In genomic region chr3:52313774-52314188, GRCh38 we compare ENCODE assay signal across 8 cellular contexts. TPM values are rescaled to one million over a fixed set of nuclear protein-coding genes. Genes with fewer than 3 reads are reported as not detected.
DNase-seq lines count a peak whose midpoint lies in the region; ATAC-seq lines count a peak whose summit lies in the region.

No MANE protein-coding gene starts in this region.

- H3K9me3 ChIP-seq in effector memory CD4-positive, alpha-beta T cell (ENCODE audit: control insufficient read depth, low read length), result no peaks in the 10 kb centered on the region

- peak; percentile 91 for ATAC-seq in GM18870 (IDR thresholded peaks at IDR 0.05; ENCODE audit: unreplicated experiment)
- ATAC-seq in HG02678 (IDR thresholded peaks at IDR 0.05; ENCODE audit: unreplicated experiment), result peak; percentile 89
- ATAC-seq in Right ventricle myocardium superior (ENCODE audit: poor library complexity), result peak; percentile 31

- no peaks in the 10 kb centered on the region for H3K36me3 ChIP-seq in effector memory CD4-positive, alpha-beta T cell (ENCODE audit: control insufficient read depth, insufficient read depth, low read length)

- no peaks in the 10 kb centered on the region for H3K27me3 ChIP-seq in effector memory CD4-positive, alpha-beta T cell (replicated peaks; ENCODE audit: control insufficient read depth, insufficient read depth, low read length, poor library complexity, severe bottlenecking)

- intact Hi-C loops in Right ventricle myocardium superior (cut with DNase I), result no loop called here

- no peaks in the 10 kb centered on the region for H3K4me1 ChIP-seq in effector memory CD4-positive, alpha-beta T cell (ENCODE audit: control insufficient read depth, insufficient read depth, low read length, poor library complexity, severe bottlenecking)

- DNase-seq in NOMO-1 treated with dmso at 0.1 percent for 144 hours (lab: John Stamatoyannopoulos, UW; ENCODE audit: unreplicated experiment), result peak; percentile 72
- DNase-seq in Right ventricle myocardium superior, result no peak
- no peak for DNase-seq in SHP77 treated with DMSO at 0.1 percent for 48 hours (lab: John Stamatoyannopoulos, UW)
- no peak for DNase-seq in effector memory CD4-positive, alpha-beta T cell
- no peak for DNase-seq in activated effector memory CD4-positive, alpha-beta T cell treated with anti-CD3 and anti-CD28 coated beads, Interleukin-2, amount 50 U/mL, for 16 hours
- no peak for DNase-seq in GOT3 (lab: John Stamatoyannopoulos, UW)

- H3K4me3 ChIP-seq in effector memory CD4-positive, alpha-beta T cell (ENCODE audit: insufficient read depth, low read depth, low read length, poor library complexity, severe bottlenecking), result no peak overlapping the region

- no peak overlapping the region for H3K27ac ChIP-seq in effector memory CD4-positive, alpha-beta T cell (ENCODE audit: insufficient read depth, low read length, poor library complexity, severe bottlenecking)

RNA-seq across cellular contexts. Expression of gene DNAH1, which starts 2.3 kb away (rescaled TPM):
- 1.9 TPM for total RNA-seq in Right ventricle myocardium superior

RNA-seq across cellular contexts. Expression of gene GLYCTK, which starts 26.2 kb away (rescaled TPM):
- 5.3 TPM for total RNA-seq in Right ventricle myocardium superior

RNA-seq across cellular contexts. Expression of gene WDR82, which starts 35.3 kb away (rescaled TPM):
- 61.0 TPM for total RNA-seq in Right ventricle myocardium superior

Comparison
In these comparisons a context has a peak if more than half of its experiments do, and no peak if none do; other contexts are left out.
1. ATAC-seq: peak in every context shown above with its lines; median percentile 91 in GM18870; 89 in HG02678; 31 in Right ventricle myocardium superior.